ENCODE assay signal across 10 cellular contexts in genomic region chr2:167196461-167197252, GRCh38.
A peak's percentile ranks its signal among the peaks of the same experiment; 100 is the strongest.
DNase-seq lines count a peak whose midpoint lies in the region; ATAC-seq lines count a peak whose summit lies in the region.
"Had no signal": no experiment of that assay in that cellular context is flagged by ENCODE, and none has a peak within 500 bp of the region (broad histone marks: within the 10 kb centered on the region; RNA-seq: fewer than 3 reads in every experiment).

No MANE protein-coding gene starts in this region.

- ATAC-seq in GM18867 (IDR thresholded peaks at IDR 0.05; ENCODE audit: unreplicated experiment) (no peak), HG02610 (IDR thresholded peaks at IDR 0.05; ENCODE audit: unreplicated experiment) (no peak)
- ATAC-seq: A549; naive thymus-derived CD8-positive, alpha-beta T cell had no signal

- peak; percentile 6 for DNase-seq in NCI-H2107 treated with DMSO at 0.1 percent for 48 hours (lab: John Stamatoyannopoulos, UW; ENCODE audit: unreplicated experiment)
- no peak for DNase-seq in NCI-H2107 (lab: John Stamatoyannopoulos, UW)
- peak; percentile 54 for DNase-seq in NCI-H69 (lab: John Stamatoyannopoulos, UW)
- DNase-seq in fibroblast of gingiva (ENCODE audit: low read depth) = peak; percentile 67
- peak; percentile 32 for DNase-seq in smooth muscle cell of the brain vasculature (ENCODE audit: low read depth, low spot score)
- no peak for DNase-seq in posterior cingulate gyrus

- intact Hi-C loops in posterior cingulate gyrus (cut with DNase I) = no loop called here

Comparison
In these comparisons a context has a peak if more than half of its experiments do, and no peak if none do; other contexts are left out.
1. DNase-seq: peak in NCI-H2107 treated with DMSO at 0.1 percent for 48 hours (single experiment), NCI-H69 (single experiment), fibroblast of gingiva (single experiment) and smooth muscle cell of the brain vasculature (single experiment); none in NCI-H2107 (single experiment) and posterior cingulate gyrus (0 of 10).